ENCODE assay signal across 8 cellular contexts in the genomic region with DNA sequence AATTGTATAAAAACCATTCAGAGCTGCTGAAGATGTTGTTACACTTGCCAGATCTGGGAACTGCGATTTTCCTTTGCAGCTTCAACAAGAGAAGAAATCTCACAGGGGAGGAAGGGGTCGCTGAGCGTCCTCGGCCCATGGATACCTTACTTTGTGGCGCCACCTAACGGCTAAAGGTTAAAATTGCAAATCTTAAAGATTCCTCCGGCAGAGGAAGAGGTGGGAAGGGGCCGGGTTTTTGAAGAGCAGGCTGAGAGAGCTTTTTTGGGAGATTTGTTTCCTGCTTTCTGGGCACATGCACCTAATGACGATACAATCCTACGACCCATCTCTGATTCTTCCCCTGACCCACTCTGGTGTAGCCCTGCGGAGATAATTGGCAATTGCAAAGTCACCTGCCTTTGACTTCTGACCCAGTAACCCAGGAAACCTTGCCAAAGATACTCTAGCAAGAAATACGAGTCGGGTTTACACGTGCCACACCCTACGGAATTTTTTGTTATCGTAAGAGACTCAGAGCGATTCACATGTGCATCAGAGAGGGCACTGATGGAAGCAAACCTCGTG. TPM values are rescaled to one million over a fixed set of nuclear protein-coding genes. Genes with fewer than 3 reads are reported as not detected.
DNase-seq lines count a peak whose midpoint lies in the region; ATAC-seq, FAIRE-seq and TF ChIP-seq lines count a peak whose summit lies in the region.

No MANE protein-coding gene starts in this region.

- H3K4me3 ChIP-seq in Peyer's patch (peak overlapping the region in 2 of 4 donors; percentile 43 to 44), bronchial epithelial cell (ENCODE audit: low read depth, low read length) (no peak overlapping the region), liver (ENCODE audit: low read depth in 1 of 3, low read length in 3 of 3) (no peak overlapping the region)

- DNase-seq in DMS 273 (lab: John Stamatoyannopoulos, UW; ENCODE audit: unreplicated experiment): peak; percentile 88
- DNase-seq in HK-2 (ENCODE audit: unreplicated experiment): peak; percentile 18
- DNase-seq in Peyer's patch: no peak
- DNase-seq in bronchial epithelial cell (ENCODE audit: low read depth): peak; percentile 12
- DNase-seq in type B pancreatic cell (ENCODE audit: extremely low spot score, unreplicated experiment): no peak
- no peak for DNase-seq in mesenteric fat pad (ENCODE audit: low spot score)

- H3K4me3 Mint-ChIP-seq in type B pancreatic cell: peak overlapping the region; percentile 80

- H3K9me3 Mint-ChIP-seq in type B pancreatic cell: no peaks in the 10 kb centered on the region

- no peak for TF ChIP-seq POLR2A in Peyer's patch (IDR thresholded peaks at IDR 0.05)

- TF ChIP-seq CTCF in Peyer's patch (IDR thresholded peaks at IDR 0.05) (peak in 4 of 6 experiments; percentile 45 to 66 (median 59)), bronchial epithelial cell (IDR thresholded peaks at IDR 0.05; ENCODE audit: insufficient read depth, low read length, severe bottlenecking) (peak; percentile 66), liver (IDR thresholded peaks at IDR 0.05; ENCODE audit: low read depth, low read length, missing input control) (peak; percentile 42), type B pancreatic cell (conservative IDR thresholded peaks at IDR 0.05) (peak; percentile 86)

- H3K4me1 Mint-ChIP-seq in type B pancreatic cell (ENCODE audit: unreplicated experiment): peaks cover 7% of the 10 kb centered on the region

- no peak overlapping the region for H3K9ac ChIP-seq in liver (ENCODE audit: low read depth in 1 of 2, low read length in 2 of 2)

- H3K27me3 Mint-ChIP-seq in type B pancreatic cell: peaks cover 23% of the 10 kb centered on the region

- TF ChIP-seq RAD21 in liver (IDR thresholded peaks at IDR 0.05): peak; percentile 68 to 71

- no peaks in the 10 kb centered on the region for H3K36me3 Mint-ChIP-seq in type B pancreatic cell

- no peaks in the 10 kb centered on the region for H3K9me3 ChIP-seq in Peyer's patch
- no peaks in the 10 kb centered on the region for H3K9me3 ChIP-seq in liver (ENCODE audit: control insufficient read depth in 4 of 4, low read length in 3 of 4)

- FAIRE-seq in bronchial epithelial cell (lab: Jason Lieb, UNC): no peak

- H3K36me3 ChIP-seq in Peyer's patch (no peaks in the 10 kb centered on the region), bronchial epithelial cell (ENCODE audit: control insufficient read depth, insufficient read depth, low read length) (no peaks in the 10 kb centered on the region), liver (ENCODE audit: control insufficient read depth in 4 of 4, insufficient read depth in 3 of 4, low read depth in 1 of 4, low read length in 3 of 4) (no peaks in the 10 kb centered on the region)

- WGBS in liver: 3% methylated on average over 18 of the region's 18 CpGs

- H3K27ac Mint-ChIP-seq in type B pancreatic cell: peak overlapping the region; percentile 46

- H3K27me3 ChIP-seq in Peyer's patch (no peaks in the 10 kb centered on the region), bronchial epithelial cell (ENCODE audit: control insufficient read depth, insufficient read depth, low read length) (no peaks in the 10 kb centered on the region), liver (ENCODE audit: control insufficient read depth in 4 of 4, insufficient read depth in 4 of 4, low read length in 3 of 4) (peaks cover 0 to 3% (median 1%) of the 10 kb centered on the region in 4 donors)

- H3K4me1 ChIP-seq in Peyer's patch (peaks cover 0 to 17% (median 0%) of the 10 kb centered on the region in 4 donors), liver (ENCODE audit: control insufficient read depth in 4 of 4, insufficient read depth in 4 of 4, low read length in 3 of 4) (peaks cover 0 to 9% (median 6%) of the 10 kb centered on the region in 4 donors)

- ATAC-seq in HG03139 (IDR thresholded peaks at IDR 0.05; ENCODE audit: unreplicated experiment): no peak

- no peak overlapping the region for H3K27ac ChIP-seq in Peyer's patch
- H3K27ac ChIP-seq in liver (ENCODE audit: low read depth in 1 of 2, low read length in 2 of 2): no peak overlapping the region

TF ChIP-seq in liver, 16 proteins besides CTCF, POLR2A, EP300 and RAD21:
- TF ChIP-seq FOXA2 (IDR thresholded peaks at IDR 0.05) (no peak), HNF4A (conservative IDR thresholded peaks at IDR 0.05) (no peak), JUND (IDR thresholded peaks at IDR 0.05) (no peak), RXRA (IDR thresholded peaks at IDR 0.05) (no peak)
- TF ChIP-seq, protein P1, sequence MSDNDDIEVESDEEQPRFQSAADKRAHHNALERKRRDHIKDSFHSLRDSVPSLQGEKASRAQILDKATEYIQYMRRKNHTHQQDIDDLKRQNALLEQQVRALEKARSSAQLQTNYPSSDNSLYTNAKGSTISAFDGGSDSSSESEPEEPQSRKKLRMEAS (IDR thresholded peaks at IDR 0.05): no peak

RNA-seq across cellular contexts. Expression of a gene that starts 55.4 kb away (rescaled TPM):
- total RNA-seq in Peyer's patch (10 to 100 TPM; 10.7 to 55.9 (median 38.2) TPM), bronchial epithelial cell (under 0.01 TPM in 2 replicates), liver (under 1 TPM in 1 of 2 donors, not detected in 1; 0.08 TPM), type B pancreatic cell (ENCODE audit: low replicate concordance) (5.3 and 10.5 TPM in 2 replicates), mesenteric fat pad (2.0 TPM)
- under 1 TPM; 0.06 to 0.21 TPM for polyA plus RNA-seq in liver

Comparison
In these comparisons a context has a peak if more than half of its experiments do, and no peak if none do; other contexts are left out.
1. DNase-seq: peak in DMS 273 (single experiment), HK-2 (single experiment) and bronchial epithelial cell (single experiment); none in Peyer's patch (0 of 3), type B pancreatic cell (single experiment) and mesenteric fat pad (single experiment).
2. Peak in every context shown above with its lines, with median percentiles within 50 percentile points of each other: CTCF ChIP-seq.